8 cellular contexts compared by ENCODE assay signal in genomic region chr5:110738812-110739651, GRCh38. TPM values are rescaled to one million over a fixed set of nuclear protein-coding genes. Genes with fewer than 3 reads are reported as not detected.
DNase-seq lines count a peak whose midpoint lies in the region; ATAC-seq and TF ChIP-seq lines count a peak whose summit lies in the region.

Gene SLC25A46, plus strand, starts transcription at chr5:110739007. Its CDS starts 113 bp downstream, at chr5:110739120.

- peak within 1 kb of the TSS; percentile 94 for H3K27ac Mint-ChIP-seq in Calu3 (ENCODE audit: unreplicated experiment)

- H3K4me1 ChIP-seq in HUES6 (ENCODE audit: control insufficient read depth, insufficient read depth, low read length) = no peaks in the 10 kb centered on the region
- peaks cover 16% of the 10 kb centered on the region for H3K4me1 ChIP-seq in OCI-LY7 (ENCODE audit: insufficient read depth, low read length, poor library complexity, severe bottlenecking)
- peaks cover 14% of the 10 kb centered on the region for H3K4me1 ChIP-seq in mononuclear cell (ENCODE audit: insufficient read depth, low read length)

- peaks cover 25% of the 10 kb centered on the region for H3K36me3 Mint-ChIP-seq in Calu3 (ENCODE audit: insufficient read depth, unreplicated experiment)

- H3K27ac ChIP-seq in HUES6 (ENCODE audit: low read depth, low read length) = peak within 1 kb of the TSS; percentile 72; the same call in 1 of the 2 replicates
- peak within 1 kb of the TSS; percentile 66 for H3K27ac ChIP-seq in OCI-LY7 (ENCODE audit: low read depth, low read length, poor library complexity, severe bottlenecking)

- no peaks in the 10 kb centered on the region for H3K9me2 ChIP-seq in OCI-LY7 (ENCODE audit: insufficient read depth, low read length)

- H3K9me3 ChIP-seq in HUES6 (ENCODE audit: control insufficient read depth, insufficient read depth, low read depth, low read length) = no peaks in the 10 kb centered on the region
- no peaks in the 10 kb centered on the region for H3K9me3 ChIP-seq in OCI-LY7 (ENCODE audit: low read length)
- no peaks in the 10 kb centered on the region for H3K9me3 ChIP-seq in mononuclear cell (ENCODE audit: low read depth, low read length)

- CTCF ChIA-PET in Calu3 (lab: Charles Lee) (no interaction called here), OCI-LY7 (lab: Charles Lee; ENCODE audit: unreplicated experiment) (no interaction called here)

- peak; percentile 86 for DNase-seq in Calu3
- DNase-seq in OCI-LY7 (ENCODE audit: low spot score) = peak; percentile 92
- peak; percentile 85 for DNase-seq in activated T-cell treated with anti-CD3 and anti-CD28 coated beads for 24 hours (ENCODE audit: low read depth)
- peak; percentile 91 for DNase-seq in epithelial cell of esophagus (ENCODE audit: low read depth)
- DNase-seq in stimulated activated CD8-positive, alpha-beta memory T cell treated with anti-CD3 and anti-CD28 coated beads, Interleukin-4, amount 100 ng/mL, for 24 hours (ENCODE audit: low read depth) = peak; percentile 77

- TF ChIP-seq CTCF in Calu3 (IDR thresholded peaks at IDR 0.05; ENCODE audit: unreplicated experiment) (no peak), OCI-LY7 (conservative IDR thresholded peaks at IDR 0.05; ENCODE audit: low read length) (no peak), epithelial cell of esophagus (IDR thresholded peaks at IDR 0.05; ENCODE audit: insufficient read depth, low read depth, low read length, missing control alignments) (no peak)

- POLR2A ChIA-PET in OCI-LY7 (lab: Charles Lee) = interaction anchor here (0.7 to 1.3 kb wide), 4 partner anchors 10 to 355 kb away, joined by 3 to 5 read pairs (median 4); partner anchors contain the start of gene WDR36

- H3K4me3 Mint-ChIP-seq in Calu3 (ENCODE audit: low read depth, unreplicated experiment) = peak within 1 kb of the TSS; percentile 96

- H3K27me3 Mint-ChIP-seq in Calu3 (ENCODE audit: unreplicated experiment) = no peaks in the 10 kb centered on the region

- no peaks in the 10 kb centered on the region for H3K9me3 Mint-ChIP-seq in Calu3 (ENCODE audit: low read depth, unreplicated experiment)

- no peaks in the 10 kb centered on the region for H3K27me3 ChIP-seq in HUES6 (ENCODE audit: control insufficient read depth, insufficient read depth, low read length)
- H3K27me3 ChIP-seq in mononuclear cell (ENCODE audit: insufficient read depth, low read length) = peaks cover 11% of the 10 kb centered on the region

- peaks cover 31% of the 10 kb centered on the region for H3K79me2 ChIP-seq in OCI-LY7 (ENCODE audit: insufficient read depth, low read depth, low read length)

- peak within 1 kb of the TSS; percentile 99 for H2AFZ ChIP-seq in OCI-LY7 (ENCODE audit: low read length)

- H3K36me3 ChIP-seq in HUES6 (ENCODE audit: control insufficient read depth, insufficient read depth, low read length) (no peaks in the 10 kb centered on the region), OCI-LY7 (ENCODE audit: insufficient read depth, low read length) (peaks cover 11% of the 10 kb centered on the region)

- peak within 1 kb of the TSS; percentile 88 for H3K9ac ChIP-seq in HUES6 (ENCODE audit: low read length)

- ATAC-seq in GM21423 (IDR thresholded peaks at IDR 0.05; ENCODE audit: unreplicated experiment) = peak; percentile 97

- peak within 1 kb of the TSS; percentile 97 for H3K4me3 ChIP-seq in HUES6 (ENCODE audit: low read depth, low read length)
- H3K4me3 ChIP-seq in OCI-LY7 (ENCODE audit: low read depth, low read length, poor library complexity, severe bottlenecking) = peak within 1 kb of the TSS; percentile 94
- H3K4me3 ChIP-seq in epithelial cell of esophagus (ENCODE audit: low read length) = peak within 1 kb of the TSS; percentile 68
- H3K4me3 ChIP-seq in mononuclear cell (ENCODE audit: low read length) = peak within 1 kb of the TSS; percentile 78

- BruUV-seq in Calu3 (replicated peaks; lab: Mats Ljungman, UMichigan) = no TSS peak
- BruUV-seq in OCI-LY7 (replicated peaks; lab: Mats Ljungman, UMichigan) = no TSS peak

- H3K4me2 ChIP-seq in OCI-LY7 (ENCODE audit: low read length) = peak within 1 kb of the TSS; percentile 87

- intact Hi-C loops in Calu3 (cut with micrococcal nuclease; ENCODE audit: unreplicated experiment) (no loop called here), OCI-LY7 (cut with micrococcal nuclease; ENCODE audit: unreplicated experiment) (loop anchor here (1.0 to 10.0 kb wide), 3 partner anchors 353 to 1327 kb away; partner anchors contain the start of gene WDR36)

- 0 out of 2 replicates have a peak, but pooled peaks cover 3% of the 10 kb centered on the region for H4K20me1 ChIP-seq in OCI-LY7 (ENCODE audit: insufficient read depth, low read length)

- peaks cover 18% of the 10 kb centered on the region for H3K4me1 Mint-ChIP-seq in Calu3 (ENCODE audit: low read depth, unreplicated experiment)

RNA-seq across cellular contexts. Expression of gene SLC25A46, which starts in this region (rescaled TPM):
- total RNA-seq in Calu3 (2022) (51.0 and 53.4 TPM in 2 replicates), OCI-LY7 (2022) (46.4 and 49.2 TPM in 2 replicates), mononuclear cell (34.5 TPM)
- 36.4 and 37.8 TPM in 2 replicates for total RNA-seq in OCI-LY7 (2014; rRNA removed; shearing (Covaris generic))

Comparison
In these comparisons a context has a peak if more than half of its experiments do, and no peak if none do; other contexts are left out.
1. Peak in every context shown above with its lines: DNase-seq, ATAC-seq, H3K4me3 ChIP-seq and H3K27ac ChIP-seq.